Comparison of ENCODE assay signal across 19 cellular contexts in the genomic region with DNA sequence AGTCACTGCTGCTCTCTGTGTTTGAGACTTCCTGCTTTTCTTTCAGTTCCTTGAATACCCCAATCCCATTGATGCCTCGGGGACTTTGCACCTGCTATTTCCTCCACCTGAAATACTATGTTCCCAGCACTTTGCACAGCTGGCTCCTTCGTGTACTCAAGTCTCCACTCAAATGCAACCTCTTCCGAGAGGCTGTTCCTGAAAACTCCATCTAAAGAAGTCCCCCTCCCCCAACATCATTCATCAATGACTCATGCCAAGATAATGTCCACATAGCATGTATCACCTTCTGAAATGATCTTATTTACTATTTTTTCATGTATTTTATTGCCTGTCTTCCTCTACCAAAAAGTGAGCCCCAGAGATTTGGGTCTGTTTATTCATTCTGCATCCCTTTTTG. TPM values are rescaled to one million over a fixed set of nuclear protein-coding genes. Genes with fewer than 3 reads are reported as not detected.
"Had no signal": no experiment of that assay in that cellular context is flagged by ENCODE, and none has a peak within 500 bp of the region (broad histone marks: within the 10 kb centered on the region; RNA-seq: fewer than 3 reads in every experiment).

No MANE protein-coding gene starts in this region.

- DNase-seq: activated gamma-delta T cell treated with Interleukin-2 at 50 U/mL for 16 hours; activated T-cell treated with anti-CD3 and anti-CD28 coated beads, Interleukin-2, amount 50 U/mL, for 1 hour; anterior cingulate cortex; body of pancreas; dermis blood vessel endothelial cell; effector memory CD8-positive, alpha-beta T cell; foreskin melanocyte; glutamatergic neuron; immature natural killer cell; kidney glomerular epithelial cell; left ventricle myocardium superior; stimulated activated CD4-positive, alpha-beta T cell treated with anti-CD3 and anti-CD28 coated beads, Interleukin-4, amount 100 ng/mL, for 1 hour; stimulated activated naive CD4-positive, alpha-beta T cell treated with Interleukin-2 at 50 U/mL for 16 hours; T-helper 9 cell; thyroid gland had no signal

- H3K4me2 ChIP-seq: hepatocyte had no signal

- H2AFZ ChIP-seq: hepatocyte had no signal

- ATAC-seq: body of pancreas; effector memory CD8-positive, alpha-beta T cell; esophagus mucosa; left ventricle myocardium superior; natural killer cell treated with Interleukin-12 subunit alpha and Interleukin-12 subunit beta and Interleukin-15 and Interleukin-18, amount 100 ng/mL, for 72 hours; WTC11 had no signal

- H3K36me3 ChIP-seq: thyroid gland had no signal

- H3K27me3 ChIP-seq: body of pancreas, thyroid gland had no signal

- H3K9me3 ChIP-seq: body of pancreas, thyroid gland had no signal

- H3K79me2 ChIP-seq: hepatocyte had no signal

- H3K4me1 ChIP-seq: body of pancreas had no signal

- H3K27ac ChIP-seq: body of pancreas, hepatocyte, thyroid gland had no signal

- H3K4me3 ChIP-seq: body of pancreas, hepatocyte, thyroid gland had no signal

RNA-seq across cellular contexts. Expression of a gene that starts 48.6 kb away (rescaled TPM):
- total RNA-seq: natural killer cell treated with Interleukin-12 subunit alpha and Interleukin-12 subunit beta and Interleukin-15 and Interleukin-18, amount 100 ng/mL, for 72 hours had no signal
- polyA plus RNA-seq: immature natural killer cell had no signal
